In the genomic region with DNA sequence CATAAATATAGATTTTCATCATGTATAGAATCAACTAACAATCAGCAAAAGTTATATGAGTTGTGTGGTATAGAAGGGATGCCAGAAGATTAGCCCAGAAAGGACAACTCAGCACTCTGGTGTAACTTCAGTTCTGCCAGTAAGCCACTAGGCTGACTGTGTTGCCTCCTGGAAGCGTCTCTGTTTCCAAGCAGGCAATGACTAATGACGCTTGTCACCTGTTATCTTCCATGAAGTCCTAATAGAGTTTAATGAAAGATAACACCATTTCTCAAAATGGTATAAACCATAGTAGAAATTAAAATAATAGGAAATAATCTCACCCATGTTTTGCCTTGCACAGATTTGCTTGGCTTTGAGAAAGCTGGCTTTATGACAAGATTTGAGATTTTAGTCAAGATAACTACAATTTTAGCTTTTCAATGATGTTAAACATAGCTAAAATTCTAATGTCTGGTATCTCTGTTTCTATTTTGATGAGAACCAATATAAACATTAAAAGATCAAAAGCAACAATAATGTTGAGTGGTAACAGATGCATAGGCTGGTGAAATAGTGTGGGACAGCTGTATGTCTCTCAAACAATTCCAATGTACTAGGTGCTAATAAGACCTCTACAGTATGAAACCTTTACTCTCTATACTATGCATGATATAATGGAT, we compare ENCODE assay signal across 19 cellular contexts. TPM values are rescaled to one million over a fixed set of nuclear protein-coding genes. Genes with fewer than 3 reads are reported as not detected.
"Had no signal": no experiment of that assay in that cellular context is flagged by ENCODE, and none has a peak within 500 bp of the region (broad histone marks: within the 10 kb centered on the region; RNA-seq: fewer than 3 reads in every experiment).

No MANE protein-coding gene starts in this region.

- H3K36me3 ChIP-seq: heart right ventricle, tibial nerve, uterus had no signal

- H3K4me1 Mint-ChIP-seq: neural crest cell had no signal

- ATAC-seq: activated CD8-positive, alpha-beta T cell treated with anti-CD3 and anti-CD28 coated beads, Interleukin-2, amount 10 ng/mL, durations not matched to agents 7 days and 5 days; heart right ventricle; left ventricle myocardium superior had no signal

- H3K27ac Mint-ChIP-seq: activated B cell treated with CpG ODN at 0.5 μM for 24 hours; activated CD8-positive, alpha-beta T cell treated with anti-CD3 and anti-CD28 coated beads, Interleukin-2, amount 10 ng/mL, durations not matched to agents 7 days and 5 days; naive B cell; progenitor cell of endocrine pancreas; stimulated activated naive CD8-positive, alpha-beta T cell treated with anti-CD3 and anti-CD28 coated beads, Interleukin-15, Interleukin-2, amounts not matched to agents 100 ng/mL and 50 ng/mL, for 24 hours had no signal

- DNase-seq: activated B cell treated with CpG ODN at 0.5 μM for 24 hours; activated CD4-positive, alpha-beta T cell treated with anti-CD3 and anti-CD28 coated beads for 48 hours; activated CD8-positive, alpha-beta T cell treated with anti-CD3 and anti-CD28 coated beads, Interleukin-2, amount 10 ng/mL, durations not matched to agents 7 days and 5 days; activated naive CD4-positive, alpha-beta T cell; aorta; heart right ventricle; left ventricle myocardium superior; naive B cell; uterus had no signal

- H3K9me3 ChIP-seq: heart right ventricle, tibial nerve, uterus had no signal

- H3K9me3 Mint-ChIP-seq: activated B cell treated with CpG ODN at 0.5 μM for 24 hours; neural crest cell; stimulated activated naive CD8-positive, alpha-beta T cell treated with anti-CD3 and anti-CD28 coated beads, Interleukin-15, Interleukin-2, amounts not matched to agents 100 ng/mL and 50 ng/mL, for 24 hours had no signal

- H3K4me3 ChIP-seq: coronary artery, heart right ventricle, tibial nerve, uterus had no signal

- H3K4me3 Mint-ChIP-seq: activated B cell treated with CpG ODN at 0.5 μM for 24 hours; activated CD8-positive, alpha-beta T cell treated with anti-CD3 and anti-CD28 coated beads, Interleukin-2, amount 10 ng/mL, durations not matched to agents 7 days and 5 days; naive B cell; neural crest cell; stimulated activated naive CD8-positive, alpha-beta T cell treated with anti-CD3 and anti-CD28 coated beads, Interleukin-15, Interleukin-2, amounts not matched to agents 100 ng/mL and 50 ng/mL, for 24 hours had no signal

- H3K27me3 Mint-ChIP-seq: activated B cell treated with CpG ODN at 0.5 μM for 24 hours, naive B cell, progenitor cell of endocrine pancreas had no signal

- H3K27ac ChIP-seq: coronary artery, heart right ventricle, tibial nerve, uterus had no signal

- H3K36me3 Mint-ChIP-seq: naive B cell had no signal

- H3K27me3 ChIP-seq: heart right ventricle, tibial nerve, uterus had no signal

- FAIRE-seq: endometrium had no signal

- H3K4me1 ChIP-seq: tibial nerve, uterus had no signal

RNA-seq across cellular contexts. Expression of a gene that starts 9.0 kb away (rescaled TPM):
- total RNA-seq: activated B cell treated with CpG ODN at 0.5 μM for 24 hours; activated CD8-positive, alpha-beta T cell treated with anti-CD3 and anti-CD28 coated beads, Interleukin-2, amount 10 ng/mL, durations not matched to agents 7 days and 5 days; aorta; heart right ventricle; left ventricle myocardium superior; mononuclear cell; neural crest cell; omental fat pad; progenitor cell of endocrine pancreas; skeletal muscle tissue; tibial nerve; uterus had no signal
- polyA plus RNA-seq: aorta, esophagus, heart right ventricle had no signal

RNA-seq across cellular contexts. Expression of a gene that starts 10.2 kb away (rescaled TPM):
- total RNA-seq: activated B cell treated with CpG ODN at 0.5 μM for 24 hours; activated CD8-positive, alpha-beta T cell treated with anti-CD3 and anti-CD28 coated beads, Interleukin-2, amount 10 ng/mL, durations not matched to agents 7 days and 5 days; aorta; heart right ventricle; left ventricle myocardium superior; mononuclear cell; neural crest cell; omental fat pad; progenitor cell of endocrine pancreas; skeletal muscle tissue; tibial nerve; uterus had no signal
- polyA plus RNA-seq: aorta, esophagus, heart right ventricle had no signal
